Comparison of ENCODE assay signal across 11 cellular contexts in genomic region chr19:603779-604178, GRCh38. TPM values are rescaled to one million over a fixed set of nuclear protein-coding genes. Genes with fewer than 3 reads are reported as not detected.
DNase-seq lines count a peak whose midpoint lies in the region; ATAC-seq, FAIRE-seq and TF ChIP-seq lines count a peak whose summit lies in the region.
"Not testable (repeated sequence)": the region's sequence is repeated elsewhere in the genome, so short reads cannot be mapped to it uniquely, and the experiment has no call there.
"Had no signal": no experiment of that assay in that cellular context is flagged by ENCODE, and none has a peak within 500 bp of the region (broad histone marks: within the 10 kb centered on the region; RNA-seq: fewer than 3 reads in every experiment).

No MANE protein-coding gene starts in this region.

- not testable (repeated sequence) for H3K27ac ChIP-seq in CD8-positive, alpha-beta T cell (ENCODE audit: low read depth, low read length); GM12878 (ENCODE audit: control insufficient read depth, insufficient read depth)

- not testable (repeated sequence) for H3K4me1 ChIP-seq in CD8-positive, alpha-beta T cell (ENCODE audit: insufficient read depth, low read length); GM12878 (ENCODE audit: control insufficient read depth, insufficient read depth, low read length); mucosa of descending colon (ENCODE audit: low read depth)

- H3K79me2 ChIP-seq in GM12878 (ENCODE audit: control insufficient read depth, insufficient read depth, low read length), result not testable (repeated sequence)

- TF ChIP-seq EP300 in Ishikawa (IDR thresholded peaks at IDR 0.05; ENCODE audit: borderline replicate concordance); GM12878 (IDR thresholded peaks at IDR 0.05; ENCODE audit: borderline replicate concordance in 1 of 2, control insufficient read depth in 1 of 2, low read depth in 2 of 2, low read length in 2 of 2): not testable (repeated sequence)

- not testable (repeated sequence) for H3K4me2 ChIP-seq in GM12878 (ENCODE audit: control insufficient read depth, insufficient read depth)

- not testable (repeated sequence) for H3K9ac ChIP-seq in GM12878 (ENCODE audit: control insufficient read depth, insufficient read depth, low read length)

- FAIRE-seq in GM12878 (lab: Jason Lieb, UNC), result not testable (repeated sequence)

- not testable (repeated sequence) for DNase-seq in CD8-positive, alpha-beta T cell; activated CD8-positive, alpha-beta T cell treated with anti-CD3 and anti-CD28 coated beads, Interleukin-2, amount 10 ng/mL, durations not matched to agents 7 days and 5 days; GM12878 (ENCODE audit: low read depth, low spot score); mucosa of descending colon; stimulated activated naive B cell treated with anti-CD40 and anti-IgM and Interleukin-4, amounts not matched to agents 10 μg/mL and 1 μg/mL and 100 μg/mL, for 72 hours
- DNase-seq in activated CD4-positive, alpha-beta T cell treated with anti-CD3 and anti-CD28 coated beads for 36 hours, result peak; percentile 61
- peak in 1 of 2 donors; percentile 25 for DNase-seq in activated T-cell treated with anti-CD3 and anti-CD28 coated beads, Interleukin-2, amount 50 U/mL, for 72 hours

- TF ChIP-seq RAD21 in Ishikawa (IDR thresholded peaks at IDR 0.05; ENCODE audit: low read depth); GM12878 (IDR thresholded peaks at IDR 0.05; ENCODE audit: insufficient read depth, low read depth, low read length): not testable (repeated sequence)

- TF ChIP-seq CTCF in CD8-positive, alpha-beta T cell (IDR thresholded peaks at IDR 0.05); GM12878 (IDR thresholded peaks at IDR 0.05 in 2 of 3, conservative IDR thresholded peaks at IDR 0.05 in 1 of 3; ENCODE audit: control insufficient read depth in 2 of 3, extremely low read depth in 1 of 3, insufficient read depth in 1 of 3, low read depth in 3 of 3, low read length in 3 of 3); mucosa of descending colon (IDR thresholded peaks at IDR 0.05): not testable (repeated sequence)

- H3K9me3 Mint-ChIP-seq in CD8-positive, alpha-beta T cell; activated CD4-positive, alpha-beta T cell treated with anti-CD3 and anti-CD28 coated beads for 36 hours (ENCODE audit: low read depth); activated CD8-positive, alpha-beta T cell treated with anti-CD3 and anti-CD28 coated beads, Interleukin-2, amount 10 ng/mL, durations not matched to agents 7 days and 5 days (ENCODE audit: insufficient read depth); activated T-cell treated with anti-CD3 and anti-CD28 coated beads, Interleukin-2, amount 50 U/mL, for 72 hours: not testable (repeated sequence)
- H3K9me3 Mint-ChIP-seq in stimulated activated naive B cell treated with anti-CD40 and anti-IgM and Interleukin-4, amounts not matched to agents 10 μg/mL and 1 μg/mL and 100 μg/mL, for 72 hours, result peaks cover 10% of the 10 kb centered on the region in 2 donors

- 79% methylated on average over 20 of the region's 20 CpGs for WGBS in GM12878 (ENCODE audit: insufficient coverage, insufficient replicate concordance, low lambda C conversion rate, missing lambda C conversion rate)

- not testable (repeated sequence) for BruUV-seq in GM12878 (replicated peaks; lab: Mats Ljungman, UMichigan)

- SMC1A ChIA-PET in GM12878 (lab: Charles Lee; ENCODE audit: uncharacterized antibody, unreplicated experiment), result not testable (repeated sequence)

- not testable (repeated sequence) for H3K27ac Mint-ChIP-seq in CD8-positive, alpha-beta T cell; activated CD4-positive, alpha-beta T cell treated with anti-CD3 and anti-CD28 coated beads for 36 hours; activated CD8-positive, alpha-beta T cell treated with anti-CD3 and anti-CD28 coated beads, Interleukin-2, amount 10 ng/mL, durations not matched to agents 7 days and 5 days; activated T-cell treated with anti-CD3 and anti-CD28 coated beads, Interleukin-2, amount 50 U/mL, for 72 hours; stimulated activated naive B cell treated with anti-CD40 and anti-IgM and Interleukin-4, amounts not matched to agents 10 μg/mL and 1 μg/mL and 100 μg/mL, for 72 hours

- not testable (repeated sequence) for H3K36me3 Mint-ChIP-seq in CD8-positive, alpha-beta T cell; activated CD4-positive, alpha-beta T cell treated with anti-CD3 and anti-CD28 coated beads for 36 hours (ENCODE audit: low read depth); activated CD8-positive, alpha-beta T cell treated with anti-CD3 and anti-CD28 coated beads, Interleukin-2, amount 10 ng/mL, durations not matched to agents 7 days and 5 days (ENCODE audit: low read depth); activated T-cell treated with anti-CD3 and anti-CD28 coated beads, Interleukin-2, amount 50 U/mL, for 72 hours (ENCODE audit: insufficient read depth in 2 of 2); stimulated activated naive B cell treated with anti-CD40 and anti-IgM and Interleukin-4, amounts not matched to agents 10 μg/mL and 1 μg/mL and 100 μg/mL, for 72 hours

- RAD21 ChIA-PET in GM12878 (lab: Charles Lee; ENCODE audit: unreplicated experiment), result not testable (repeated sequence)

- CTCF ChIA-PET in CD8-positive, alpha-beta T cell (lab: Charles Lee), result interaction anchor here (1.0 kb wide), 1 partner anchor 27 kb away, joined by 4 read pairs; no protein-coding TSS in a partner anchor
- CTCF ChIA-PET in activated CD4-positive, alpha-beta T cell treated with anti-CD3 and anti-CD28 coated beads for 36 hours (lab: Charles Lee); activated CD8-positive, alpha-beta T cell treated with anti-CD3 and anti-CD28 coated beads, Interleukin-2, amount 10 ng/mL, durations not matched to agents 7 days and 5 days (lab: Charles Lee); GM12878 (lab: Yijun Ruan, JAX): not testable (repeated sequence)

- not testable (repeated sequence) for H3K4me3 ChIP-seq in CD8-positive, alpha-beta T cell (ENCODE audit: low read depth, low read length); GM12878; mucosa of descending colon

- H3K36me3 ChIP-seq in CD8-positive, alpha-beta T cell (ENCODE audit: insufficient read depth, low read length); GM12878 (ENCODE audit: control insufficient read depth in 2 of 2, insufficient read depth in 2 of 2, low read length in 1 of 2); mucosa of descending colon (ENCODE audit: low read depth): not testable (repeated sequence)

- TF ChIP-seq POLR2A in GM12878 (IDR thresholded peaks at IDR 0.05; ENCODE audit: low read depth, low read length), result not testable (repeated sequence)

- intact Hi-C loops in CD8-positive, alpha-beta T cell (cut with DNase I, micrococcal nuclease); activated CD4-positive, alpha-beta T cell treated with anti-CD3 and anti-CD28 coated beads for 36 hours (cut with DNase I, micrococcal nuclease); GM12878 (cut with micrococcal nuclease; ENCODE audit: unreplicated experiment); mucosa of descending colon (cut with DNase I, micrococcal nuclease): not testable (repeated sequence)

- not testable (repeated sequence) for H3K4me1 Mint-ChIP-seq in CD8-positive, alpha-beta T cell (ENCODE audit: low read depth); activated CD4-positive, alpha-beta T cell treated with anti-CD3 and anti-CD28 coated beads for 36 hours; activated CD8-positive, alpha-beta T cell treated with anti-CD3 and anti-CD28 coated beads, Interleukin-2, amount 10 ng/mL, durations not matched to agents 7 days and 5 days (ENCODE audit: low read depth); activated T-cell treated with anti-CD3 and anti-CD28 coated beads, Interleukin-2, amount 50 U/mL, for 72 hours (ENCODE audit: low read depth); stimulated activated naive B cell treated with anti-CD40 and anti-IgM and Interleukin-4, amounts not matched to agents 10 μg/mL and 1 μg/mL and 100 μg/mL, for 72 hours

- not testable (repeated sequence) for H3K27me3 ChIP-seq in CD8-positive, alpha-beta T cell (ENCODE audit: insufficient read depth, low read length); GM12878 (replicated peaks in 1 of 2; ENCODE audit: control insufficient read depth in 2 of 2, insufficient read depth in 2 of 2, low read length in 1 of 2)

- H3K27me3 Mint-ChIP-seq in CD8-positive, alpha-beta T cell (ENCODE audit: low read depth); activated CD4-positive, alpha-beta T cell treated with anti-CD3 and anti-CD28 coated beads for 36 hours; activated CD8-positive, alpha-beta T cell treated with anti-CD3 and anti-CD28 coated beads, Interleukin-2, amount 10 ng/mL, durations not matched to agents 7 days and 5 days (ENCODE audit: low read depth); activated T-cell treated with anti-CD3 and anti-CD28 coated beads, Interleukin-2, amount 50 U/mL, for 72 hours (ENCODE audit: low read depth); stimulated activated naive B cell treated with anti-CD40 and anti-IgM and Interleukin-4, amounts not matched to agents 10 μg/mL and 1 μg/mL and 100 μg/mL, for 72 hours: not testable (repeated sequence)

- ATAC-seq in CD8-positive, alpha-beta T cell, result peak; percentile 72
- ATAC-seq in activated CD4-positive, alpha-beta T cell treated with anti-CD3 and anti-CD28 coated beads for 36 hours, result peak; percentile 47
- peak; percentile 37 for ATAC-seq in activated CD8-positive, alpha-beta T cell treated with anti-CD3 and anti-CD28 coated beads, Interleukin-2, amount 10 ng/mL, durations not matched to agents 7 days and 5 days
- peak; percentile 16 to 20 for ATAC-seq in activated T-cell treated with anti-CD3 and anti-CD28 coated beads, Interleukin-2, amount 50 U/mL, for 72 hours (replicated peaks in 1 of 2)
- peak; percentile 49 for ATAC-seq in GM12878
- peak; percentile 48 for ATAC-seq in mucosa of descending colon
- ATAC-seq in stimulated activated naive B cell treated with anti-CD40 and anti-IgM and Interleukin-4, amounts not matched to agents 10 μg/mL and 1 μg/mL and 100 μg/mL, for 72 hours (replicated peaks), result peak; percentile 53 to 58

- H3K9me3 ChIP-seq in CD8-positive, alpha-beta T cell (ENCODE audit: low read length); GM12878 (replicated peaks; ENCODE audit: control insufficient read depth, insufficient read depth, low read length); mucosa of descending colon: not testable (repeated sequence)

- not testable (repeated sequence) for H3K4me3 Mint-ChIP-seq in CD8-positive, alpha-beta T cell; activated CD4-positive, alpha-beta T cell treated with anti-CD3 and anti-CD28 coated beads for 36 hours; activated CD8-positive, alpha-beta T cell treated with anti-CD3 and anti-CD28 coated beads, Interleukin-2, amount 10 ng/mL, durations not matched to agents 7 days and 5 days; activated T-cell treated with anti-CD3 and anti-CD28 coated beads, Interleukin-2, amount 50 U/mL, for 72 hours; stimulated activated naive B cell treated with anti-CD40 and anti-IgM and Interleukin-4, amounts not matched to agents 10 μg/mL and 1 μg/mL and 100 μg/mL, for 72 hours

- in situ Hi-C loops in GM12878 (cut with MboI), result not testable (repeated sequence)

- not testable (repeated sequence) for H2AFZ ChIP-seq in GM12878 (ENCODE audit: control insufficient read depth, low read depth, low read length)

- H4K20me1 ChIP-seq in GM12878 (ENCODE audit: control insufficient read depth, insufficient read depth), result not testable (repeated sequence)

- POLR2A ChIA-PET in CD8-positive, alpha-beta T cell (lab: Charles Lee); activated CD4-positive, alpha-beta T cell treated with anti-CD3 and anti-CD28 coated beads for 36 hours (lab: Charles Lee); activated CD8-positive, alpha-beta T cell treated with anti-CD3 and anti-CD28 coated beads, Interleukin-2, amount 10 ng/mL, durations not matched to agents 7 days and 5 days (lab: Charles Lee); GM12878 (lab: Charles Lee): not testable (repeated sequence)

RNA-seq across cellular contexts. Expression of gene HCN2, which starts 14.1 kb away (rescaled TPM):
- under 1 TPM; 0.67 to 0.84 TPM for total RNA-seq in CD8-positive, alpha-beta T cell
- under 1 TPM; 0.48 to 0.53 TPM for total RNA-seq in activated CD4-positive, alpha-beta T cell treated with anti-CD3 and anti-CD28 coated beads for 36 hours
- 1 to 10 TPM in 1 of 2 experiments, under 1 TPM in 1; 0.84 to 1.3 TPM for total RNA-seq in activated CD8-positive, alpha-beta T cell treated with anti-CD3 and anti-CD28 coated beads, Interleukin-2, amount 10 ng/mL, durations not matched to agents 7 days and 5 days
- total RNA-seq in activated T-cell treated with anti-CD3 and anti-CD28 coated beads, Interleukin-2, amount 50 U/mL, for 72 hours, result 1 to 10 TPM in 1 of 2 donors, under 1 TPM in 1; 0.81 to 1.1 TPM
- 0.12 TPM in 1 of 2 replicates, not detected in the other for total RNA-seq in GM12878 (2013; cell fraction: nucleolus; rRNA removed)
- total RNA-seq in GM12878 (2014; rRNA removed) (0.11 TPM in 1 of 2 replicates, not detected in the other), GM12878 (2014; rRNA removed; fragmentation: Illumina TruSeq; extraction: Trizol) (0.04 TPM in 1 of 2 replicates, not detected in the other), GM12878 (2021) (0.45 and 0.54 TPM in 2 replicates), mucosa of descending colon (under 1 TPM; 0.12 to 0.89 (median 0.17) TPM)
- 0.17 TPM for polyA plus RNA-seq in GM12878 (2011; ENCODE audit: low read depth)
- polyA plus RNA-seq in GM12878 (2011; rRNA removed) (0.05 TPM in 1 of 2 replicates, not detected in the other), GM12878 (2014; fragmentation: Illumina TruSeq; extraction: Trizol) (0.01 TPM in 1 of 2 replicates, not detected in the other), GM12878 (2014; fragmentation: Nextera tagmentation; extraction: Ambion mirVana) (not detected), GM12878 (2014; rRNA removed) (0.09 and 0.13 TPM in 2 replicates), GM12878 (2016; fragmentation: Nextera tagmentation; extraction: Ambion mirVana) (not detected)
- polyA plus RNA-seq in GM12878 (2011; cell fraction: cytosol; rRNA removed), result 0.03 and 0.10 TPM in 2 replicates
- 0.34 and 0.51 TPM in 2 replicates for polyA plus RNA-seq in GM12878 (2011; cell fraction: nucleus; rRNA removed)
- 0.41 and 0.77 TPM in 2 replicates for polyA plus RNA-seq in GM12878 (2012)
- not detected in 2 replicates for polyA minus RNA-seq in GM12878 (2011; rRNA and poly(A)+ RNA removed)
- not detected in 2 replicates for polyA minus RNA-seq in GM12878 (2011; cell fraction: cytosol; rRNA and poly(A)+ RNA removed)
- 0.12 TPM in 1 of 2 replicates, not detected in the other for polyA minus RNA-seq in GM12878 (2011; cell fraction: nucleus; rRNA and poly(A)+ RNA removed)
- polyA plus RNA-seq: CD8-positive, alpha-beta memory T cell had no signal

RNA-seq across cellular contexts. Expression of gene POLRMT, which starts 29.6 kb away (rescaled TPM):
- total RNA-seq in CD8-positive, alpha-beta T cell, result 10 to 100 TPM; 48.6 to 53.7 TPM
- 10 to 100 TPM; 69.0 to 77.4 TPM for total RNA-seq in activated CD4-positive, alpha-beta T cell treated with anti-CD3 and anti-CD28 coated beads for 36 hours
- 10 to 100 TPM; 50.6 to 51.0 TPM for total RNA-seq in activated CD8-positive, alpha-beta T cell treated with anti-CD3 and anti-CD28 coated beads, Interleukin-2, amount 10 ng/mL, durations not matched to agents 7 days and 5 days
- total RNA-seq in activated T-cell treated with anti-CD3 and anti-CD28 coated beads, Interleukin-2, amount 50 U/mL, for 72 hours, result 10 to 100 TPM; 62.7 to 79.0 TPM
- 47.3 and 62.5 TPM in 2 replicates for total RNA-seq in GM12878 (2013; cell fraction: nucleolus; rRNA removed)
- total RNA-seq in GM12878 (2014; rRNA removed) (36.5 and 42.8 TPM in 2 replicates), GM12878 (2014; rRNA removed; fragmentation: Illumina TruSeq; extraction: Trizol) (22.0 and 22.8 TPM in 2 replicates), GM12878 (2021) (57.6 and 59.8 TPM in 2 replicates), mucosa of descending colon (10 to 100 TPM; 48.3 to 61.1 (median 51.1) TPM)
- 24.6 TPM for polyA plus RNA-seq in GM12878 (2011; ENCODE audit: low read depth)
- polyA plus RNA-seq in GM12878 (2011; rRNA removed) (16.6 and 54.0 TPM in 2 replicates), GM12878 (2014; fragmentation: Illumina TruSeq; extraction: Trizol) (7.3 and 30.8 TPM in 2 replicates), GM12878 (2014; fragmentation: Nextera tagmentation; extraction: Ambion mirVana) (10 to 100 TPM in 1 of 2 experiments, 1 to 10 TPM in 1; 9.9 to 27.9 TPM), GM12878 (2014; rRNA removed) (38.4 and 52.6 TPM in 2 replicates), GM12878 (2016; fragmentation: Nextera tagmentation; extraction: Ambion mirVana) (10 to 100 TPM; 28.1 to 44.7 TPM)
- 27.6 and 50.3 TPM in 2 replicates for polyA plus RNA-seq in GM12878 (2011; cell fraction: cytosol; rRNA removed)
- 300 and 345 TPM in 2 replicates for polyA plus RNA-seq in GM12878 (2011; cell fraction: nucleus; rRNA removed)
- polyA plus RNA-seq in GM12878 (2012), result 36.1 and 38.8 TPM in 2 replicates
- 91.7 and 110 TPM in 2 replicates for polyA minus RNA-seq in GM12878 (2011; rRNA and poly(A)+ RNA removed)
- 33.9 and 39.2 TPM in 2 replicates for polyA minus RNA-seq in GM12878 (2011; cell fraction: cytosol; rRNA and poly(A)+ RNA removed)
- polyA minus RNA-seq in GM12878 (2011; cell fraction: nucleus; rRNA and poly(A)+ RNA removed), result 50.2 and 63.4 TPM in 2 replicates

RNA-seq across cellular contexts. Expression of gene BSG, which starts 31.4 kb away (rescaled TPM):
- total RNA-seq in CD8-positive, alpha-beta T cell, result 10 to 100 TPM; 76.2 to 81.2 TPM
- total RNA-seq in activated CD4-positive, alpha-beta T cell treated with anti-CD3 and anti-CD28 coated beads for 36 hours, result 100 to 1,000 TPM; 165 to 175 TPM
- total RNA-seq in activated CD8-positive, alpha-beta T cell treated with anti-CD3 and anti-CD28 coated beads, Interleukin-2, amount 10 ng/mL, durations not matched to agents 7 days and 5 days, result 100 to 1,000 TPM; 207 to 217 TPM
- total RNA-seq in activated T-cell treated with anti-CD3 and anti-CD28 coated beads, Interleukin-2, amount 50 U/mL, for 72 hours, result 100 to 1,000 TPM; 144 to 162 TPM
- 235 and 258 TPM in 2 replicates for total RNA-seq in GM12878 (2013; cell fraction: nucleolus; rRNA removed)
- total RNA-seq in GM12878 (2014; rRNA removed), result 209 and 247 TPM in 2 replicates
- total RNA-seq in GM12878 (2014; rRNA removed; fragmentation: Illumina TruSeq; extraction: Trizol), result 53.5 and 64.8 TPM in 2 replicates
- total RNA-seq in GM12878 (2021), result 244 and 253 TPM in 2 replicates
- polyA plus RNA-seq in GM12878 (2011; ENCODE audit: low read depth), result 54.3 TPM
- 66.3 and 248 TPM in 2 replicates for polyA plus RNA-seq in GM12878 (2011; rRNA removed)
- 257 and 342 TPM in 2 replicates for polyA plus RNA-seq in GM12878 (2011; cell fraction: cytosol; rRNA removed)
- polyA plus RNA-seq in GM12878 (2011; cell fraction: nucleus; rRNA removed), result 260 and 337 TPM in 2 replicates
- 173 and 195 TPM in 2 replicates for polyA plus RNA-seq in GM12878 (2012)
- 22.1 and 60.8 TPM in 2 replicates for polyA plus RNA-seq in GM12878 (2014; fragmentation: Illumina TruSeq; extraction: Trizol)
- polyA plus RNA-seq in GM12878 (2014; fragmentation: Nextera tagmentation; extraction: Ambion mirVana), result 1 to 10 TPM; 2.8 to 9.5 TPM
- polyA plus RNA-seq in GM12878 (2014; rRNA removed), result 151 and 202 TPM in 2 replicates
- polyA plus RNA-seq in GM12878 (2016; fragmentation: Nextera tagmentation; extraction: Ambion mirVana), result 100 to 1,000 TPM; 288 to 297 TPM
- 137 and 184 TPM in 2 replicates for polyA minus RNA-seq in GM12878 (2011; rRNA and poly(A)+ RNA removed)
- 137 and 151 TPM in 2 replicates for polyA minus RNA-seq in GM12878 (2011; cell fraction: cytosol; rRNA and poly(A)+ RNA removed)
- 45.3 and 89.1 TPM in 2 replicates for polyA minus RNA-seq in GM12878 (2011; cell fraction: nucleus; rRNA and poly(A)+ RNA removed)
- 1,000 to 10,000 TPM in 1 of 3 donors, 100 to 1,000 TPM in 2; 695 to 1,536 (median 896) TPM for total RNA-seq in mucosa of descending colon

RNA-seq across cellular contexts. Expression of gene FGF22, which starts 35.9 kb away (rescaled TPM):
- under 1 TPM; 0.65 to 0.97 TPM for total RNA-seq in CD8-positive, alpha-beta T cell
- not detected for total RNA-seq in activated CD4-positive, alpha-beta T cell treated with anti-CD3 and anti-CD28 coated beads for 36 hours
- not detected for total RNA-seq in activated CD8-positive, alpha-beta T cell treated with anti-CD3 and anti-CD28 coated beads, Interleukin-2, amount 10 ng/mL, durations not matched to agents 7 days and 5 days
- total RNA-seq in activated T-cell treated with anti-CD3 and anti-CD28 coated beads, Interleukin-2, amount 50 U/mL, for 72 hours, result not detected
- total RNA-seq in GM12878 (2013; cell fraction: nucleolus; rRNA removed), result not detected in 2 replicates
- total RNA-seq in GM12878 (2014; rRNA removed), result not detected in 2 replicates
- not detected in 2 replicates for total RNA-seq in GM12878 (2014; rRNA removed; fragmentation: Illumina TruSeq; extraction: Trizol)
- not detected in 2 replicates for total RNA-seq in GM12878 (2021)
- not detected for polyA plus RNA-seq in GM12878 (2011; ENCODE audit: low read depth)
- polyA plus RNA-seq in GM12878 (2011; rRNA removed), result not detected in 2 replicates
- 0.03 TPM in 1 of 2 replicates, not detected in the other for polyA plus RNA-seq in GM12878 (2011; cell fraction: cytosol; rRNA removed)
- polyA plus RNA-seq in GM12878 (2011; cell fraction: nucleus; rRNA removed), result not detected in 2 replicates
- 0.24 TPM in 1 of 2 replicates, not detected in the other for polyA plus RNA-seq in GM12878 (2012)
- polyA plus RNA-seq in GM12878 (2014; fragmentation: Illumina TruSeq; extraction: Trizol), result not detected in 2 replicates
- polyA plus RNA-seq in GM12878 (2014; fragmentation: Nextera tagmentation; extraction: Ambion mirVana), result not detected
- polyA plus RNA-seq in GM12878 (2014; rRNA removed), result 0.05 and 0.13 TPM in 2 replicates
- not detected for polyA plus RNA-seq in GM12878 (2016; fragmentation: Nextera tagmentation; extraction: Ambion mirVana)
- not detected in 2 replicates for polyA minus RNA-seq in GM12878 (2011; rRNA and poly(A)+ RNA removed)
- polyA minus RNA-seq in GM12878 (2011; cell fraction: cytosol; rRNA and poly(A)+ RNA removed), result not detected in 2 replicates
- not detected in 2 replicates for polyA minus RNA-seq in GM12878 (2011; cell fraction: nucleus; rRNA and poly(A)+ RNA removed)
- total RNA-seq in mucosa of descending colon, result under 1 TPM in 2 of 3 donors, not detected in 1; 0.23 to 0.82 TPM
- total RNA-seq: M059J had no signal
- polyA plus RNA-seq: AG04450; CD8-positive, alpha-beta memory T cell had no signal

RNA-seq across cellular contexts. Expression of gene RNF126, which starts 59.2 kb away (rescaled TPM):
- 100 to 1,000 TPM in 1 of 2 experiments, 10 to 100 TPM in 1; 99.7 to 107 TPM for total RNA-seq in CD8-positive, alpha-beta T cell
- 10 to 100 TPM; 83.0 to 91.3 TPM for total RNA-seq in activated CD4-positive, alpha-beta T cell treated with anti-CD3 and anti-CD28 coated beads for 36 hours
- total RNA-seq in activated CD8-positive, alpha-beta T cell treated with anti-CD3 and anti-CD28 coated beads, Interleukin-2, amount 10 ng/mL, durations not matched to agents 7 days and 5 days, result 10 to 100 TPM; 71.3 to 78.4 TPM
- total RNA-seq in activated T-cell treated with anti-CD3 and anti-CD28 coated beads, Interleukin-2, amount 50 U/mL, for 72 hours, result 10 to 100 TPM; 72.8 to 91.8 TPM
- total RNA-seq in GM12878 (2013; cell fraction: nucleolus; rRNA removed), result 45.4 and 54.1 TPM in 2 replicates
- total RNA-seq in GM12878 (2014; rRNA removed), result 81.3 and 100 TPM in 2 replicates
- total RNA-seq in GM12878 (2014; rRNA removed; fragmentation: Illumina TruSeq; extraction: Trizol), result 13.5 and 19.2 TPM in 2 replicates
- total RNA-seq in GM12878 (2021), result 78.3 and 90.2 TPM in 2 replicates
- 7.8 TPM for polyA plus RNA-seq in GM12878 (2011; ENCODE audit: low read depth)
- 4.5 and 8.9 TPM in 2 replicates for polyA plus RNA-seq in GM12878 (2011; rRNA removed)
- 22.0 and 33.7 TPM in 2 replicates for polyA plus RNA-seq in GM12878 (2011; cell fraction: cytosol; rRNA removed)
- 59.1 and 84.4 TPM in 2 replicates for polyA plus RNA-seq in GM12878 (2011; cell fraction: nucleus; rRNA removed)
- 46.6 and 57.2 TPM in 2 replicates for polyA plus RNA-seq in GM12878 (2012)
- 0.90 and 5.2 TPM in 2 replicates for polyA plus RNA-seq in GM12878 (2014; fragmentation: Illumina TruSeq; extraction: Trizol)
- polyA plus RNA-seq in GM12878 (2014; fragmentation: Nextera tagmentation; extraction: Ambion mirVana), result under 1 TPM; 0.45 to 0.73 TPM
- polyA plus RNA-seq in GM12878 (2014; rRNA removed), result 84.2 and 98.4 TPM in 2 replicates
- polyA plus RNA-seq in GM12878 (2016; fragmentation: Nextera tagmentation; extraction: Ambion mirVana), result 10 to 100 TPM; 81.9 to 85.7 TPM
- polyA minus RNA-seq in GM12878 (2011; rRNA and poly(A)+ RNA removed), result 6.1 and 15.7 TPM in 2 replicates
- 15.3 and 15.5 TPM in 2 replicates for polyA minus RNA-seq in GM12878 (2011; cell fraction: cytosol; rRNA and poly(A)+ RNA removed)
- polyA minus RNA-seq in GM12878 (2011; cell fraction: nucleus; rRNA and poly(A)+ RNA removed), result 20.7 and 35.5 TPM in 2 replicates
- 10 to 100 TPM; 47.5 to 69.1 (median 62.0) TPM for total RNA-seq in mucosa of descending colon

Comparison
In these comparisons a context has a peak if more than half of its experiments do, and no peak if none do; other contexts are left out.
1. ATAC-seq: peak in every context shown above with its lines; median percentile 72 in CD8-positive, alpha-beta T cell; 56 in stimulated activated naive B cell treated with anti-CD40 and anti-IgM and Interleukin-4, amounts not matched to agents 10 μg/mL and 1 μg/mL and 100 μg/mL, for 72 hours; 49 in GM12878; 48 in mucosa of descending colon; 47 in activated CD4-positive, alpha-beta T cell treated with anti-CD3 and anti-CD28 coated beads for 36 hours; 37 in activated CD8-positive, alpha-beta T cell treated with anti-CD3 and anti-CD28 coated beads, Interleukin-2, amount 10 ng/mL, durations not matched to agents 7 days and 5 days; 18 in activated T-cell treated with anti-CD3 and anti-CD28 coated beads, Interleukin-2, amount 50 U/mL, for 72 hours.